In genomic region chr5:149380466-149381121, GRCh38 we compare ENCODE assay signal across 1 cellular context.
A peak's percentile ranks its signal among the peaks of the same experiment; 100 is the strongest.
TF ChIP-seq lines count a peak whose summit lies in the region.

No MANE protein-coding gene starts in this region.

TF ChIP-seq in HepG2, 621 proteins besides CTCF, POLR2A, EP300 and RAD21 (continued from another document and continues in another):
- TF ChIP-seq, protein P1, sequence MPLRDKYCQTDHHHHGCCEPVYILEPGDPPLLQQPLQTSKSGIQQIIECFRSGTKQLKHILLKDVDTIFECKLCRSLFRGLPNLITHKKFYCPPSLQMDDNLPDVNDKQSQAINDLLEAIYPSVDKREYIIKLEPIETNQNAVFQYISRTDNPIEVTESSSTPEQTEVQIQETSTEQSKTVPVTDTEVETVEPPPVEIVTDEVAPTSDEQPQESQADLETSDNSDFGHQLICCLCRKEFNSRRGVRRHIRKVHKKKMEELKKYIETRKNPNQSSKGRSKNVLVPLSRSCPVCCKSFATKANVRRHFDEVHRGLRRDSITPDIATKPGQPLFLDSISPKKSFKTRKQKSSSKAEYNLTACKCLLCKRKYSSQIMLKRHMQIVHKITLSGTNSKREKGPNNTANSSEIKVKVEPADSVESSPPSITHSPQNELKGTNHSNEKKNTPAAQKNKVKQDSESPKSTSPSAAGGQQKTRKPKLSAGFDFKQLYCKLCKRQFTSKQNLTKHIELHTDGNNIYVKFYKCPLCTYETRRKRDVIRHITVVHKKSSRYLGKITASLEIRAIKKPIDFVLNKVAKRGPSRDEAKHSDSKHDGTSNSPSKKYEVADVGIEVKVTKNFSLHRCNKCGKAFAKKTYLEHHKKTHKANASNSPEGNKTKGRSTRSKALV (CRISPR knock-in tag; IDR thresholded peaks at IDR 0.05) = no peak
- no peak for TF ChIP-seq NR0B2 (CRISPR knock-in tag; IDR thresholded peaks at IDR 0.05)
- TF ChIP-seq, protein P2, sequence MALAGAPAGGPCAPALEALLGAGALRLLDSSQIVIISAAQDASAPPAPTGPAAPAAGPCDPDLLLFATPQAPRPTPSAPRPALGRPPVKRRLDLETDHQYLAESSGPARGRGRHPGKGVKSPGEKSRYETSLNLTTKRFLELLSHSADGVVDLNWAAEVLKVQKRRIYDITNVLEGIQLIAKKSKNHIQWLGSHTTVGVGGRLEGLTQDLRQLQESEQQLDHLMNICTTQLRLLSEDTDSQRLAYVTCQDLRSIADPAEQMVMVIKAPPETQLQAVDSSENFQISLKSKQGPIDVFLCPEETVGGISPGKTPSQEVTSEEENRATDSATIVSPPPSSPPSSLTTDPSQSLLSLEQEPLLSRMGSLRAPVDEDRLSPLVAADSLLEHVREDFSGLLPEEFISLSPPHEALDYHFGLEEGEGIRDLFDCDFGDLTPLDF (CRISPR knock-in tag; IDR thresholded peaks at IDR 0.05) = no peak
- TF ChIP-seq SRSF9 (IDR thresholded peaks at IDR 0.05; ENCODE audit: borderline replicate concordance, insufficient read depth, low read depth, low read length, poor library complexity, severe bottlenecking) = no peak
- no peak for TF ChIP-seq ZNF446 (CRISPR knock-in tag; IDR thresholded peaks at IDR 0.05)
- no peak for TF ChIP-seq FOSL1 (CRISPR knock-in tag; IDR thresholded peaks at IDR 0.05; ENCODE audit: borderline replicate concordance)
- TF ChIP-seq ZNF317 (CRISPR knock-in tag; IDR thresholded peaks at IDR 0.05) = no peak
- no peak for TF ChIP-seq KLF15 (CRISPR knock-in tag; IDR thresholded peaks at IDR 0.05; ENCODE audit: borderline replicate concordance)
- TF ChIP-seq ZNF629 (CRISPR knock-in tag; conservative IDR thresholded peaks at IDR 0.05) = no peak
- no peak for TF ChIP-seq ZZZ3 (CRISPR knock-in tag; IDR thresholded peaks at IDR 0.05; ENCODE audit: borderline replicate concordance)
- TF ChIP-seq SRF (IDR thresholded peaks at IDR 0.05; ENCODE audit: low read depth, low read length) = peak; percentile 63; the same call in 1 of the 2 replicates
- peak; percentile 58; the same call in 1 of the 2 replicates for TF ChIP-seq ZNF644 (CRISPR knock-in tag; IDR thresholded peaks at IDR 0.05; ENCODE audit: low read depth)
- peak; percentile 62 for TF ChIP-seq GATAD2A (CRISPR knock-in tag; IDR thresholded peaks at IDR 0.05)
- TF ChIP-seq ZMAT3 (CRISPR knock-in tag; conservative IDR thresholded peaks at IDR 0.05) = no peak
- 0 out of 2 replicates have a peak, but pooled peaks have one; percentile 33 for TF ChIP-seq ZBTB42 (CRISPR knock-in tag; IDR thresholded peaks at IDR 0.05)
- 0 out of 2 replicates have a peak, but pooled peaks have one; percentile 35 for TF ChIP-seq MEIS2 (CRISPR knock-in tag; IDR thresholded peaks at IDR 0.05)
- peak; percentile 73 for TF ChIP-seq TAF1 (CRISPR knock-in tag; IDR thresholded peaks at IDR 0.05)
- no peak for TF ChIP-seq GATAD1 (CRISPR knock-in tag; IDR thresholded peaks at IDR 0.05)
- TF ChIP-seq ARHGAP35 (CRISPR knock-in tag; IDR thresholded peaks at IDR 0.05; ENCODE audit: borderline replicate concordance) = no peak
- 0 out of 2 replicates have a peak, but pooled peaks have one; percentile 67 for TF ChIP-seq IRX3 (CRISPR knock-in tag; IDR thresholded peaks at IDR 0.05; ENCODE audit: borderline replicate concordance, low read depth)
- 0 out of 2 replicates have a peak, but pooled peaks have one; percentile 25 for TF ChIP-seq ZNF430 (CRISPR knock-in tag; IDR thresholded peaks at IDR 0.05)
- no peak for TF ChIP-seq SYNCRIP (IDR thresholded peaks at IDR 0.05; ENCODE audit: insufficient read depth, low read depth, low read length)
- TF ChIP-seq GFI1 (CRISPR knock-in tag; IDR thresholded peaks at IDR 0.05; ENCODE audit: borderline replicate concordance) = no peak
- TF ChIP-seq YY1 (IDR thresholded peaks at IDR 0.05; ENCODE audit: insufficient read depth, insufficient replicate concordance, low read depth, low read length) = peak; percentile 45
- TF ChIP-seq KDM6A (CRISPR knock-in tag; IDR thresholded peaks at IDR 0.05; ENCODE audit: low read depth) = no peak
- no peak for TF ChIP-seq TCF12 (IDR thresholded peaks at IDR 0.05)
- TF ChIP-seq TCF12 (CRISPR knock-in tag; IDR thresholded peaks at IDR 0.05) = no peak
- TF ChIP-seq, protein P3, sequence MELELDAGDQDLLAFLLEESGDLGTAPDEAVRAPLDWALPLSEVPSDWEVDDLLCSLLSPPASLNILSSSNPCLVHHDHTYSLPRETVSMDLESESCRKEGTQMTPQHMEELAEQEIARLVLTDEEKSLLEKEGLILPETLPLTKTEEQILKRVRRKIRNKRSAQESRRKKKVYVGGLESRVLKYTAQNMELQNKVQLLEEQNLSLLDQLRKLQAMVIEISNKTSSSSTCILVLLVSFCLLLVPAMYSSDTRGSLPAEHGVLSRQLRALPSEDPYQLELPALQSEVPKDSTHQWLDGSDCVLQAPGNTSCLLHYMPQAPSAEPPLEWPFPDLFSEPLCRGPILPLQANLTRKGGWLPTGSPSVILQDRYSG (CRISPR knock-in tag; IDR thresholded peaks at IDR 0.05) = no peak
- no peak for TF ChIP-seq KIAA2018 (CRISPR knock-in tag; IDR thresholded peaks at IDR 0.05; ENCODE audit: borderline replicate concordance)
- no peak for TF ChIP-seq ZNF232 (CRISPR knock-in tag; IDR thresholded peaks at IDR 0.05; ENCODE audit: borderline replicate concordance)
- TF ChIP-seq ZNF569 (CRISPR knock-in tag; IDR thresholded peaks at IDR 0.05; ENCODE audit: borderline replicate concordance) = no peak
- TF ChIP-seq, protein P4, sequence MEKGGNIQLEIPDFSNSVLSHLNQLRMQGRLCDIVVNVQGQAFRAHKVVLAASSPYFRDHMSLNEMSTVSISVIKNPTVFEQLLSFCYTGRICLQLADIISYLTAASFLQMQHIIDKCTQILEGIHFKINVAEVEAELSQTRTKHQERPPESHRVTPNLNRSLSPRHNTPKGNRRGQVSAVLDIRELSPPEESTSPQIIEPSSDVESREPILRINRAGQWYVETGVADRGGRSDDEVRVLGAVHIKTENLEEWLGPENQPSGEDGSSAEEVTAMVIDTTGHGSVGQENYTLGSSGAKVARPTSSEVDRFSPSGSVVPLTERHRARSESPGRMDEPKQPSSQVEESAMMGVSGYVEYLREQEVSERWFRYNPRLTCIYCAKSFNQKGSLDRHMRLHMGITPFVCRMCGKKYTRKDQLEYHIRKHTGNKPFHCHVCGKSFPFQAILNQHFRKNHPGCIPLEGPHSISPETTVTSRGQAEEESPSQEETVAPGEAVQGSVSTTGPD (CRISPR knock-in tag; IDR thresholded peaks at IDR 0.05) = no peak
- no peak for TF ChIP-seq MLLT10 (CRISPR knock-in tag; IDR thresholded peaks at IDR 0.05)
- TF ChIP-seq, protein P5, sequence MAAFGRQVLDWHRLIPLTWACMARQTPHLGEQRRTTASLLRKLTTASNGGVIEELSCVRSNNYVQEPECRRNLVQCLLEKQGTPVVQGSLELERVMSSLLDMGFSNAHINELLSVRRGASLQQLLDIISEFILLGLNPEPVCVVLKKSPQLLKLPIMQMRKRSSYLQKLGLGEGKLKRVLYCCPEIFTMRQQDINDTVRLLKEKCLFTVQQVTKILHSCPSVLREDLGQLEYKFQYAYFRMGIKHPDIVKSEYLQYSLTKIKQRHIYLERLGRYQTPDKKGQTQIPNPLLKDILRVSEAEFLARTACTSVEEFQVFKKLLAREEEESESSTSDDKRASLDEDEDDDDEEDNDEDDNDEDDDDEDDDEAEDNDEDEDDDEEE (CRISPR knock-in tag; IDR thresholded peaks at IDR 0.05) = no peak
- peak; percentile 64 for TF ChIP-seq NFYC (CRISPR knock-in tag; IDR thresholded peaks at IDR 0.05)
- no peak for TF ChIP-seq SUZ12 (IDR thresholded peaks at IDR 0.05; ENCODE audit: low read depth, low read length)
- no peak for TF ChIP-seq HNRNPUL1 (IDR thresholded peaks at IDR 0.05; ENCODE audit: low read depth, low read length)
- TF ChIP-seq RNF2 (conservative IDR thresholded peaks at IDR 0.05; ENCODE audit: low read depth) = no peak
- peak; percentile 57; the same call in 1 of the 2 replicates for TF ChIP-seq TARDBP (CRISPR knock-in tag; IDR thresholded peaks at IDR 0.05)
- TF ChIP-seq ZNF260 (CRISPR knock-in tag; IDR thresholded peaks at IDR 0.05; ENCODE audit: borderline replicate concordance, low read depth) = no peak
- TF ChIP-seq, protein P6, sequence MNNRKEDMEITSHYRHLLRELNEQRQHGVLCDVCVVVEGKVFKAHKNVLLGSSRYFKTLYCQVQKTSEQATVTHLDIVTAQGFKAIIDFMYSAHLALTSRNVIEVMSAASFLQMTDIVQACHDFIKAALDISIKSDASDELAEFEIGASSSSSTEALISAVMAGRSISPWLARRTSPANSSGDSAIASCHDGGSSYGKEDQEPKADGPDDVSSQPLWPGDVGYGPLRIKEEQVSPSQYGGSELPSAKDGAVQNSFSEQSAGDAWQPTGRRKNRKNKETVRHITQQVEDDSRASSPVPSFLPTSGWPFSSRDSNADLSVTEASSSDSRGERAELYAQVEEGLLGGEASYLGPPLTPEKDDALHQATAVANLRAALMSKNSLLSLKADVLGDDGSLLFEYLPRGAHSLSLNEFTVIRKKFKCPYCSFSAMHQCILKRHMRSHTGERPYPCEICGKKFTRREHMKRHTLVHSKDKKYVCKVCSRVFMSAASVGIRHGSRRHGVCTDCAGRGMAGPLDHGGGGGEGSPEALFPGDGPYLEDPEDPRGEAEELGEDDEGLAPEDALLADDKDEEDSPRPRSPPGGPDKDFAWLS (CRISPR knock-in tag; IDR thresholded peaks at IDR 0.05; ENCODE audit: borderline replicate concordance) = no peak
- TF ChIP-seq ISX (CRISPR knock-in tag; conservative IDR thresholded peaks at IDR 0.05) = no peak
- no peak for TF ChIP-seq ZBTB49 (CRISPR knock-in tag; IDR thresholded peaks at IDR 0.05; ENCODE audit: borderline replicate concordance)
- TF ChIP-seq NCOR1 (IDR thresholded peaks at IDR 0.05; ENCODE audit: borderline replicate concordance, low read length) = peak; percentile 83
- no peak for TF ChIP-seq ZNF234 (CRISPR knock-in tag; conservative IDR thresholded peaks at IDR 0.05)
- no peak for TF ChIP-seq ZNF558 (CRISPR knock-in tag; IDR thresholded peaks at IDR 0.05; ENCODE audit: borderline replicate concordance)
- no peak for TF ChIP-seq ZNF296 (CRISPR knock-in tag; conservative IDR thresholded peaks at IDR 0.05)
- no peak for TF ChIP-seq SMAD9 (CRISPR knock-in tag; IDR thresholded peaks at IDR 0.05)
